1 cellular context compared by ENCODE assay signal in the genomic region with DNA sequence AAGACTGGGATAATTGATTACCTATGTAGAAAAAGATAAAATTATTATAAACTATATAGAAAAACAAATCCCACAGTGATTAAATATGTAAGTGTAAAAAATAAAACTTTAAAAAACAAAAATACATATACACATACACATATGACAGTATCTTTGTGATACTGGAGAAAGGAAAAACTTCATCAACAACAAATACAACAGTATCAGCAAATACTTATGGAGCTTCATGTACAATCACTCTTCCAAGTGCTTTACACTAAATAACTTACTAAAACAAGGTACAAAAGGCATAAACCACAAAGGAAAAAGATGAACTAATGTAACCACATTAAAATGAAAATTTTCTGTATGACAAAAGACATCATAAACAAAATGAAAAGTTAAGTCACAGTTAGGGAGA.
TF ChIP-seq lines count a peak whose summit lies in the region.

No MANE protein-coding gene starts in this region.

TF ChIP-seq in K562, 482 proteins besides CTCF, POLR2A, EP300 and RAD21 (continued from another document):
- no peak for TF ChIP-seq MYBL2 (IDR thresholded peaks at IDR 0.05; ENCODE audit: low read depth)
- TF ChIP-seq MYBL2 (CRISPR knock-in tag; IDR thresholded peaks at IDR 0.05; ENCODE audit: borderline replicate concordance): no peak
- peak; percentile 58; the same call in 1 of the 2 replicates for TF ChIP-seq C11orf30 (IDR thresholded peaks at IDR 0.05; ENCODE audit: low read depth)
- TF ChIP-seq, protein P1, sequence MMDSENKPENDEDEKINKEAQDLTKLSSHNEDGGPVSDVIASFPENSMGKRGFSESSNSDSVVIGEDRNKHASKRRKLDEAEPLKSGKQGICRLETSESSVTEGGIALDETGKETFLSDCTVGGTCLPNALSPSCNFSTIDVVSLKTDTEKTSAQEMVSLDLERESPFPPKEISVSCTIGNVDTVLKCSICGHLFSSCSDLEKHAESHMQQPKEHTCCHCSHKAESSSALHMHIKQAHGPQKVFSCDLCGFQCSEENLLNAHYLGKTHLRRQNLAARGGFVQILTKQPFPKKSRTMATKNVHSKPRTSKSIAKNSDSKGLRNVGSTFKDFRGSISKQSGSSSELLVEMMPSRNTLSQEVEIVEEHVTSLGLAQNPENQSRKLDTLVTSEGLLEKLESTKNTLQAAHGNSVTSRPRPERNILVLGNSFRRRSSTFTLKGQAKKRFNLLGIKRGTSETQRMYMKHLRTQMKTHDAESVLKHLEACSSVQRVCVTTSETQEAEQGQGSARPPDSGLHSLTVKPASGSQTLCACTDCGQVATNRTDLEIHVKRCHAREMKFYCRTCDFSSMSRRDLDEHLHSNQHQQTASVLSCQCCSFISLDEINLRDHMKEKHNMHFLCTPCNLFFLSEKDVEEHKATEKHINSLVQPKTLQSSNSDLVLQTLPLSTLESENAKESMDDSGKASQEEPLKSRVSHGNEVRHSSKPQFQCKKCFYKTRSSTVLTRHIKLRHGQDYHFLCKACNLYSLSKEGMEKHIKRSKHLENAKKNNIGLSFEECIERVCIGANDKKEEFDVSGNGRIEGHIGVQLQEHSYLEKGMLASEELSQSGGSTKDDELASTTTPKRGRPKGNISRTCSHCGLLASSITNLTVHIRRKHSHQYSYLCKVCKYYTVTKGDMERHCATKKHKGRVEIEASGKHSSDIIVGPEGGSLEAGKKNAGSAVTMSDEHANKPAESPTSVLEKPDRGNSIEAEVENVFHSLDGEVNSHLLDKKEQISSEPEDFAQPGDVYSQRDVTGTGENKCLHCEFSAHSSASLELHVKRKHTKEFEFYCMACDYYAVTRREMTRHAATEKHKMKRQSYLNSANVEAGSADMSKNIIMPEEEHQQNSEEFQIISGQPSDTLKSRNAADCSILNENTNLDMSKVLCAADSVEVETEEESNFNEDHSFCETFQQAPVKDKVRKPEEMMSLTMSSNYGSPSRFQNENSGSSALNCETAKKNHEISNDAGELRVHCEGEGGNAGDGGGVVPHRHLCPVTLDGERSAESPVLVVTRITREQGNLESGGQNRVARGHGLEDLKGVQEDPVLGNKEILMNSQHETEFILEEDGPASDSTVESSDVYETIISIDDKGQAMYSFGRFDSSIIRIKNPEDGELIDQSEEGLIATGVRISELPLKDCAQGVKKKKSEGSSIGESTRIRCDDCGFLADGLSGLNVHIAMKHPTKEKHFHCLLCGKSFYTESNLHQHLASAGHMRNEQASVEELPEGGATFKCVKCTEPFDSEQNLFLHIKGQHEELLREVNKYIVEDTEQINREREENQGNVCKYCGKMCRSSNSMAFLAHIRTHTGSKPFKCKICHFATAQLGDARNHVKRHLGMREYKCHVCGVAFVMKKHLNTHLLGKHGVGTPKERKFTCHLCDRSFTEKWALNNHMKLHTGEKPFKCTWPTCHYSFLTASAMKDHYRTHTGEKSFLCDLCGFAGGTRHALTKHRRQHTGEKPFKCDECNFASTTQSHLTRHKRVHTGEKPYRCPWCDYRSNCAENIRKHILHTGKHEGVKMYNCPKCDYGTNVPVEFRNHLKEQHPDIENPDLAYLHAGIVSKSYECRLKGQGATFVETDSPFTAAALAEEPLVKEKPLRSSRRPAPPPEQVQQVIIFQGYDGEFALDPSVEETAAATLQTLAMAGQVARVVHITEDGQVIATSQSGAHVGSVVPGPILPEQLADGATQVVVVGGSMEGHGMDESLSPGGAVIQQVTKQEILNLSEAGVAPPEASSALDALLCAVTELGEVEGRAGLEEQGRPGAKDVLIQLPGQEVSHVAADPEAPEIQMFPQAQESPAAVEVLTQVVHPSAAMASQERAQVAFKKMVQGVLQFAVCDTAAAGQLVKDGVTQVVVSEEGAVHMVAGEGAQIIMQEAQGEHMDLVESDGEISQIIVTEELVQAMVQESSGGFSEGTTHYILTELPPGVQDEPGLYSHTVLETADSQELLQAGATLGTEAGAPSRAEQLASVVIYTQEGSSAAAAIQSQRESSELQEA (IDR thresholded peaks at IDR 0.05; ENCODE audit: low read depth): no peak
